Comparison of ENCODE assay signal across 1 cellular context in the genomic region with DNA sequence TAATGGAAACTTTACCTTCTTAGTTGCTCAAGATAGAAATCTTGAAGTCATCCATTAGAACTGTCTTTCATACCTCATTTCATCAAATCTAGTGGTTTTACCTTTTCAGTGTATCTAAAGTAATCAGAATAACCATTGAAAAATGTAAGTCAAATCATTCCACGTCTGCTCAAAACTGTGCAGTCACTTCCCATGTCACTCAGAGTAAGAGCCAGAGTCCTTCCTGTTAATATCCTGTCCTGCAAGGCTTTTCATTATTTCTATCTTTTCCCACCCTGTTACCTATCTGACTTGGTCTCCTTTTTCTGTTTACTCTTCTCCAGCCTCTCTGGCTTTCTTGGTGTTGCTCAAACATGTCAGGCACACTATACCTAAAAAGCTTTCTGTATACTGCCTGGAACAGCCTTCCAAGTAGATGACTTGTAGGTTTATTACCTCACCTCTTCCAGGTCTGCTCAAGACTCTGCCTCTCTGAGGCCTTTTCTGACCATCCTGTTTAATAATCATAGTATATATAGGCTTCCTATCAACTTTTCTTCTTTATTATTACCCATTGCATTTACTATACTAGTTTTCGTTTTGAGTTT.
TF ChIP-seq lines count a peak whose summit lies in the region.

No MANE protein-coding gene starts in this region.

TF ChIP-seq in neural cell, 6 proteins besides CTCF, POLR2A, EP300 and RAD21 (continued from another document):
- no peak for TF ChIP-seq REST (IDR thresholded peaks at IDR 0.05; ENCODE audit: borderline replicate concordance)
- TF ChIP-seq POLR2AphosphoS5 (IDR thresholded peaks at IDR 0.05) = no peak
